19 cellular contexts compared by ENCODE assay signal in genomic region chr2:50995610-50996009, GRCh38. TPM values are rescaled to one million over a fixed set of nuclear protein-coding genes. Genes with fewer than 3 reads are reported as not detected.
DNase-seq lines count a peak whose midpoint lies in the region; ATAC-seq, FAIRE-seq and TF ChIP-seq lines count a peak whose summit lies in the region.
"Had no signal": no experiment of that assay in that cellular context is flagged by ENCODE, and none has a peak within 500 bp of the region (broad histone marks: within the 10 kb centered on the region; RNA-seq: fewer than 3 reads in every experiment).

No MANE protein-coding gene starts in this region.

- H4K20me1 ChIP-seq in HepG2 (ENCODE audit: insufficient read depth, low read length): no peaks in the 10 kb centered on the region

- no peaks in the 10 kb centered on the region for H3K79me2 ChIP-seq in HepG2 (ENCODE audit: insufficient read depth, low read length)

- in situ Hi-C loops in HepG2 (cut with HindIII; ENCODE audit: extremely low pct_ligation_motif_present, low pct_unique_long_range_greater_than_20kb): no loop called here

- no peak for TF ChIP-seq EP300 in HepG2 (IDR thresholded peaks at IDR 0.05; ENCODE audit: low read depth in 2 of 2, low read length in 2 of 2)
- TF ChIP-seq EP300 in HepG2 (CRISPR knock-in tag; IDR thresholded peaks at IDR 0.05; ENCODE audit: borderline replicate concordance): no peak

- POLR2A ChIA-PET in AG04449 (lab: Yijun Ruan, JAX): no interaction called here
- POLR2A ChIA-PET in HepG2 (lab: Yijun Ruan, JAX): no interaction called here

- H3K9ac ChIP-seq in HepG2 (ENCODE audit: insufficient read depth, low read depth, low read length): no peak overlapping the region

- TF ChIP-seq RAD21 in HepG2 (CRISPR knock-in tag; IDR thresholded peaks at IDR 0.05): no peak

- H3K4me1 ChIP-seq in upper lobe of right lung: no peaks in the 10 kb centered on the region
- H3K4me1 ChIP-seq in HepG2 (ENCODE audit: insufficient read depth, low read length): no peaks in the 10 kb centered on the region
- H3K4me1 ChIP-seq: A549 had no signal

- DNase-seq in AG04449 (ENCODE audit: low read depth, low spot score) (peak; percentile 2), NCI-H524 treated with DMSO at 0.1 percent for 48 hours (lab: John Stamatoyannopoulos, UW) (peak; percentile 49), epithelial cell of esophagus (ENCODE audit: low read depth) (peak; percentile 3), myocyte (ENCODE audit: low read depth) (peak; percentile 81), upper lobe of right lung (no peak), HepG2 (ENCODE audit: low spot score) (no peak)
- DNase-seq: activated CD8-positive, alpha-beta T cell treated with anti-CD3 and anti-CD28 coated beads, Interleukin-2, amount 10 ng/mL, durations not matched to agents 7 days and 5 days; effector memory CD8-positive, alpha-beta T cell; NCI-H1105 treated with DMSO at 0.1 percent for 48 hours; NCI-H226; PC-9; stimulated activated CD4-positive, alpha-beta T cell treated with anti-CD3 and anti-CD28 coated beads, Interleukin-2, amount 100 ng/mL, for 48 hours had no signal

- intact Hi-C loops in upper lobe of right lung (cut with DNase I): no loop called here
- intact Hi-C loops in HepG2 (cut with micrococcal nuclease; ENCODE audit: unreplicated experiment): no loop called here

- ATAC-seq in upper lobe of right lung: no peak
- no peak for ATAC-seq in GM19397 (IDR thresholded peaks at IDR 0.05; ENCODE audit: unreplicated experiment)
- no peak for ATAC-seq in HG02973 (IDR thresholded peaks at IDR 0.05; ENCODE audit: unreplicated experiment)
- ATAC-seq in HepG2: no peak
- ATAC-seq: A549; activated CD8-positive, alpha-beta T cell treated with anti-CD3 and anti-CD28 coated beads, Interleukin-2, amount 10 ng/mL, durations not matched to agents 7 days and 5 days; effector memory CD8-positive, alpha-beta T cell had no signal

- H3K4me3 ChIP-seq in AG04449 (ENCODE audit: low read depth, low read length): no peak overlapping the region
- H3K4me3 ChIP-seq in epithelial cell of esophagus (ENCODE audit: low read length): no peak overlapping the region
- H3K4me3 ChIP-seq in upper lobe of right lung: no peak overlapping the region
- H3K4me3 ChIP-seq in HepG2 (replicated peaks in 1 of 3; ENCODE audit: insufficient read depth in 1 of 3, low read depth in 2 of 3, low read length in 3 of 3): no peak overlapping the region
- H3K4me3 ChIP-seq: A549, PC-9 had no signal

- TF ChIP-seq CTCF in AG04449 (IDR thresholded peaks at IDR 0.05; ENCODE audit: insufficient read depth, low read length, missing control alignments) (no peak), epithelial cell of esophagus (IDR thresholded peaks at IDR 0.05; ENCODE audit: insufficient read depth, low read depth, low read length, missing control alignments) (no peak), upper lobe of right lung (IDR thresholded peaks at IDR 0.05) (no peak), HepG2 (CRISPR knock-in tag; IDR thresholded peaks at IDR 0.05) (no peak)

- H3K27ac ChIP-seq in upper lobe of right lung (no peak overlapping the region), HepG2 (ENCODE audit: extremely low read length, insufficient read depth, low read length) (no peak overlapping the region)
- H3K27ac ChIP-seq: A549, PC-9 had no signal

- WGBS in HepG2 (ENCODE audit: low lambda C conversion rate): 69% methylated on average over 2 of the region's 2 CpGs

- H3K9me3 ChIP-seq in upper lobe of right lung (no peaks in the 10 kb centered on the region), HepG2 (ENCODE audit: low read length) (no peaks in the 10 kb centered on the region)
- H3K9me3 ChIP-seq: A549 had no signal

- H2AFZ ChIP-seq in HepG2 (ENCODE audit: low read length): no peak overlapping the region
- H2AFZ ChIP-seq: PC-9 had no signal

- H3K27me3 ChIP-seq in upper lobe of right lung: no peaks in the 10 kb centered on the region
- H3K27me3 ChIP-seq in HepG2 (ENCODE audit: control insufficient read depth in 1 of 2, insufficient read depth in 2 of 2, low read length in 2 of 2): no peaks in the 10 kb centered on the region

- no TSS peak for BruUV-seq in HepG2 (replicated peaks; lab: Mats Ljungman, UMichigan)

- FAIRE-seq in HepG2 (lab: Jason Lieb, UNC): no peak
- FAIRE-seq: A549, bronchial epithelial cell, GM18507, keratinocyte had no signal

- H3K4me2 ChIP-seq in HepG2 (ENCODE audit: low read depth, low read length): no peak overlapping the region
- H3K4me2 ChIP-seq: A549, PC-9 had no signal

- CTCF ChIA-PET in AG04449 (lab: Yijun Ruan, JAX) (no interaction called here), HepG2 (lab: Yijun Ruan, JAX; ENCODE audit: low intra/inter-chr PET ratio, low total read pairs) (no interaction called here)

- TF ChIP-seq POLR2A in HepG2 (IDR thresholded peaks at IDR 0.05; ENCODE audit: insufficient read depth in 1 of 2, low read depth in 2 of 2, low read length in 2 of 2): no peak

- no peaks in the 10 kb centered on the region for H3K36me3 ChIP-seq in upper lobe of right lung
- no peaks in the 10 kb centered on the region for H3K36me3 ChIP-seq in HepG2 (replicated peaks in 1 of 2; ENCODE audit: control insufficient read depth in 1 of 2, insufficient read depth in 2 of 2, low read length in 2 of 2)

TF ChIP-seq in HepG2, 621 proteins besides CTCF, POLR2A, EP300 and RAD21:
- no peak for TF ChIP-seq ZNF782 (CRISPR knock-in tag; IDR thresholded peaks at IDR 0.05; ENCODE audit: borderline replicate concordance)
- no peak for TF ChIP-seq ZNF44 (CRISPR knock-in tag; IDR thresholded peaks at IDR 0.05)
- TF ChIP-seq ZBTB8A (CRISPR knock-in tag; IDR thresholded peaks at IDR 0.05; ENCODE audit: borderline replicate concordance, low read depth): no peak
- no peak for TF ChIP-seq ZSCAN30 (CRISPR knock-in tag; IDR thresholded peaks at IDR 0.05)
- no peak for TF ChIP-seq TEF (CRISPR knock-in tag; IDR thresholded peaks at IDR 0.05)
- no peak for TF ChIP-seq HDAC1 (CRISPR knock-in tag; IDR thresholded peaks at IDR 0.05)
- TF ChIP-seq NFRKB (IDR thresholded peaks at IDR 0.05): no peak
- no peak for TF ChIP-seq ZSCAN20 (CRISPR knock-in tag; IDR thresholded peaks at IDR 0.05; ENCODE audit: borderline replicate concordance)
- TF ChIP-seq NR0B2 (CRISPR knock-in tag; IDR thresholded peaks at IDR 0.05): no peak
- TF ChIP-seq KDM5B (CRISPR knock-in tag; IDR thresholded peaks at IDR 0.05; ENCODE audit: borderline replicate concordance): no peak
- TF ChIP-seq NFIC (IDR thresholded peaks at IDR 0.05; ENCODE audit: low read length): no peak
- no peak for TF ChIP-seq ZNF841 (CRISPR knock-in tag; IDR thresholded peaks at IDR 0.05; ENCODE audit: borderline replicate concordance)
- no peak for TF ChIP-seq GTF3A (CRISPR knock-in tag; conservative IDR thresholded peaks at IDR 0.05)
- TF ChIP-seq SMARCE1 (IDR thresholded peaks at IDR 0.05; ENCODE audit: borderline replicate concordance): no peak
- no peak for TF ChIP-seq NCOA1 (CRISPR knock-in tag; IDR thresholded peaks at IDR 0.05)
- TF ChIP-seq ZNF678 (CRISPR knock-in tag; IDR thresholded peaks at IDR 0.05): no peak
- TF ChIP-seq ISL2 (CRISPR knock-in tag; IDR thresholded peaks at IDR 0.05): no peak

RNA-seq across cellular contexts. Expression of gene NRXN1, which starts 36.3 kb away (rescaled TPM):
- 0.16 and 1.2 TPM in 2 replicates for total RNA-seq in myocyte
- polyA plus RNA-seq in myocyte (2012): not detected
- total RNA-seq in upper lobe of right lung: 0.26 TPM
- not detected in 2 replicates for total RNA-seq in HepG2 (2016; rRNA removed; fragmentation: Illumina TruSeq; extraction: Trizol)
- total RNA-seq in HepG2 (2016; cell fraction: cytosol; rRNA removed; fragmentation: Illumina TruSeq; extraction: Trizol; ENCODE audit: low read depth): not detected in 2 replicates
- total RNA-seq in HepG2 (2016; cell fraction: insoluble cytoplasmic fraction; rRNA removed; fragmentation: Illumina TruSeq; extraction: Trizol): not detected in 2 replicates
- total RNA-seq in HepG2 (2016; cell fraction: membrane; rRNA removed; fragmentation: Illumina TruSeq; extraction: Trizol): not detected in 2 replicates
- total RNA-seq in HepG2 (2016; cell fraction: nucleus; rRNA removed; fragmentation: Illumina TruSeq; extraction: Trizol): not detected in 2 replicates
- not detected in 2 replicates for polyA plus RNA-seq in HepG2 (2011; rRNA removed)
- not detected in 2 replicates for polyA plus RNA-seq in HepG2 (2011; cell fraction: cytosol; rRNA removed)
- polyA plus RNA-seq in HepG2 (2011; cell fraction: nucleus; rRNA removed): not detected in 2 replicates
- polyA plus RNA-seq in HepG2 (2012): not detected in 2 replicates
- not detected in 2 replicates for polyA plus RNA-seq in HepG2 (2016; cell fraction: cytosol; fragmentation: Illumina TruSeq; extraction: Trizol; ENCODE audit: low read depth)
- polyA plus RNA-seq in HepG2 (2016; cell fraction: insoluble cytoplasmic fraction; fragmentation: Illumina TruSeq; extraction: Trizol; ENCODE audit: low read depth): not detected in 2 replicates
- polyA plus RNA-seq in HepG2 (2016; cell fraction: membrane; fragmentation: Illumina TruSeq; extraction: Trizol; ENCODE audit: low read depth): not detected in 2 replicates
- polyA plus RNA-seq in HepG2 (2016; cell fraction: nucleus; fragmentation: Illumina TruSeq; extraction: Trizol; ENCODE audit: insufficient read depth, low read depth): not detected in 2 replicates
- polyA minus RNA-seq in HepG2 (2011; rRNA and poly(A)+ RNA removed; ENCODE audit: low replicate concordance): 0.96 TPM in 1 of 2 replicates, not detected in the other
- not detected in 2 replicates for polyA minus RNA-seq in HepG2 (2011; cell fraction: cytosol; rRNA and poly(A)+ RNA removed)
- not detected in 2 replicates for polyA minus RNA-seq in HepG2 (2011; cell fraction: nucleus; rRNA and poly(A)+ RNA removed)
- total RNA-seq: activated CD8-positive, alpha-beta T cell treated with anti-CD3 and anti-CD28 coated beads, Interleukin-2, amount 10 ng/mL, durations not matched to agents 7 days and 5 days; glomerular endothelial cell; PC-9 had no signal
- polyA plus RNA-seq: A549, keratinocyte had no signal

Comparison
In these comparisons a context has a peak if more than half of its experiments do, and no peak if none do; other contexts are left out.
1. DNase-seq: peak in AG04449 (single experiment), NCI-H524 treated with DMSO at 0.1 percent for 48 hours (single experiment), epithelial cell of esophagus (single experiment) and myocyte (single experiment); none in upper lobe of right lung (single experiment) and HepG2 (single experiment).